In the genomic region with DNA sequence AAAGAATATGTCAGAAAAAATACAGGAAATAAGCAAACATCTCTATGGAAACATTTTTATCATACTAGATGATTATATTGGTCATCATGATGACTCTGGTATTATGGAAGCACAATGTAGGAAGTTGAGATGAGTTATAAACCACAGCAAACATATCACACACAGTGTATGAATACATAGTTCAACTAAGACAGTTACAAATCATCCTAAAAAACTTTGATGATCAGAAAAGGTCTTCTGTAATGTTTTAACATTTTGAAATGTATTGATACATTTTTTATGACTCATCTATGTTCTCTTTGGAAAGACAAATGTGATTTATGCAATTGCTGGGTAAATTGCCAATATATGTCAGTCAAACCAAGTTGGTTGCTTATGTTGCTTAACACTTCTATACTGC, we compare ENCODE assay signal across 24 cellular contexts. TPM values are rescaled to one million over a fixed set of nuclear protein-coding genes. Genes with fewer than 3 reads are reported as not detected.
A peak's percentile ranks its signal among the peaks of the same experiment; 100 is the strongest.
DNase-seq lines count a peak whose midpoint lies in the region; ATAC-seq and TF ChIP-seq lines count a peak whose summit lies in the region.
"Had no signal": no experiment of that assay in that cellular context is flagged by ENCODE, and none has a peak within 500 bp of the region (broad histone marks: within the 10 kb centered on the region; RNA-seq: fewer than 3 reads in every experiment).

No MANE protein-coding gene starts in this region.

- intact Hi-C loops in MCF 10A (cut with micrococcal nuclease) = no loop called here
- intact Hi-C loops in breast epithelium (cut with DNase I; ENCODE audit: low total_unique reads) = no loop called here
- intact Hi-C loops in head of caudate nucleus (cut with DNase I) = no loop called here

- H3K4me3 Mint-ChIP-seq in MCF 10A (ENCODE audit: unreplicated experiment) = peak overlapping the region; percentile 5
- H3K4me3 Mint-ChIP-seq in activated CD8-positive, alpha-beta T cell treated with anti-CD3 and anti-CD28 coated beads, Interleukin-2, amount 10 ng/mL, durations not matched to agents 7 days and 5 days = no peak overlapping the region
- no peak overlapping the region for H3K4me3 Mint-ChIP-seq in activated naive CD4-positive, alpha-beta T cell treated with anti-CD3 and anti-CD28 coated beads, Interleukin-2, amount 10 ng/mL, durations not matched to agents 7 days and 5 days
- H3K4me3 Mint-ChIP-seq: CD4-positive, CD25-positive, alpha-beta regulatory T cell; stimulated activated effector memory CD8-positive, alpha-beta T cell treated with anti-CD3 and anti-CD28 coated beads, Interleukin-12 subunit alpha, Interleukin-12 subunit beta, amount 100 ng/mL, for 72 hours; T-helper 2 cell treated with Interferon-gamma antibody and Interleukin-4, amounts not matched to agents 5 μg/mL and 100 μg/mL, for 36 hours had no signal

- CTCF ChIA-PET in MCF 10A (lab: Yijun Ruan, JAX) = no interaction called here
- CTCF ChIA-PET in activated CD8-positive, alpha-beta T cell treated with anti-CD3 and anti-CD28 coated beads, Interleukin-2, amount 10 ng/mL, durations not matched to agents 7 days and 5 days (lab: Charles Lee) = no interaction called here
- CTCF ChIA-PET in activated naive CD4-positive, alpha-beta T cell treated with anti-CD3 and anti-CD28 coated beads, Interleukin-2, amount 10 ng/mL, durations not matched to agents 7 days and 5 days (lab: Charles Lee) = no interaction called here

- no peak overlapping the region for H3K9ac ChIP-seq in adipocyte (ENCODE audit: low read length)

- H3K36me3 ChIP-seq in breast epithelium (no peaks in the 10 kb centered on the region), adipocyte (ENCODE audit: control insufficient read depth, insufficient read depth, low read length, severe bottlenecking) (no peaks in the 10 kb centered on the region)
- H3K36me3 ChIP-seq: adrenal gland, left ventricle myocardium inferior, right atrium auricular region, thyroid gland had no signal

- BruUV-seq in MCF 10A (replicated peaks; lab: Mats Ljungman, UMichigan) = no TSS peak

- H3K27ac ChIP-seq in breast epithelium = no peak overlapping the region
- H3K27ac ChIP-seq: adrenal gland, HL-60, left ventricle myocardium inferior, right atrium auricular region, thyroid gland had no signal

- POLR2A ChIA-PET in MCF 10A (lab: Yijun Ruan, JAX) = interaction anchor here (1.5 kb wide), 1 partner anchor 75 kb away, joined by 5 read pairs; no protein-coding TSS in a partner anchor
- POLR2A ChIA-PET in activated CD8-positive, alpha-beta T cell treated with anti-CD3 and anti-CD28 coated beads, Interleukin-2, amount 10 ng/mL, durations not matched to agents 7 days and 5 days (lab: Charles Lee) = no interaction called here

- H3K36me3 Mint-ChIP-seq in MCF 10A (ENCODE audit: insufficient read depth, unreplicated experiment) = no peaks in the 10 kb centered on the region
- H3K36me3 Mint-ChIP-seq in activated CD8-positive, alpha-beta T cell treated with anti-CD3 and anti-CD28 coated beads, Interleukin-2, amount 10 ng/mL, durations not matched to agents 7 days and 5 days (ENCODE audit: low read depth) = no peaks in the 10 kb centered on the region
- no peaks in the 10 kb centered on the region for H3K36me3 Mint-ChIP-seq in activated naive CD4-positive, alpha-beta T cell treated with anti-CD3 and anti-CD28 coated beads, Interleukin-2, amount 10 ng/mL, durations not matched to agents 7 days and 5 days
- H3K36me3 Mint-ChIP-seq: CD4-positive, CD25-positive, alpha-beta regulatory T cell; stimulated activated effector memory CD8-positive, alpha-beta T cell treated with anti-CD3 and anti-CD28 coated beads, Interleukin-12 subunit alpha, Interleukin-12 subunit beta, amount 100 ng/mL, for 72 hours had no signal

- DNase-seq in MCF 10A (ENCODE audit: unreplicated experiment) (peak; percentile 58), breast epithelium (ENCODE audit: low spot score in 2 of 2) (no peak), adipocyte (ENCODE audit: low read depth) (peak; percentile 54), fibroblast of the aortic adventitia (ENCODE audit: low read depth) (peak; percentile 30), head of caudate nucleus (no peak)
- no peak for DNase-seq in activated CD8-positive, alpha-beta T cell treated with anti-CD3 and anti-CD28 coated beads, Interleukin-2, amount 10 ng/mL, durations not matched to agents 7 days and 5 days
- DNase-seq in activated naive CD4-positive, alpha-beta T cell treated with anti-CD3 and anti-CD28 coated beads, Interleukin-2, amount 10 ng/mL, durations not matched to agents 7 days and 5 days = no peak
- DNase-seq: adrenal gland; CD4-positive, CD25-positive, alpha-beta regulatory T cell; effector memory CD4-positive, alpha-beta T cell; left ventricle myocardium inferior; NCI-H1092; NCI-H524 treated with DMSO at 0.1 percent for 48 hours; stimulated activated CD4-positive, alpha-beta T cell treated with anti-CD3 and anti-CD28 coated beads, Interleukin-15, amount 100 ng/mL, for 24 hours; thyroid gland had no signal

- H3K27me3 ChIP-seq in breast epithelium (no peaks in the 10 kb centered on the region), adipocyte (replicated peaks; ENCODE audit: control insufficient read depth, insufficient read depth, low read length) (no peaks in the 10 kb centered on the region)
- H3K27me3 ChIP-seq: right atrium auricular region, thyroid gland had no signal

- TF ChIP-seq CTCF in MCF 10A (IDR thresholded peaks at IDR 0.05; ENCODE audit: unreplicated experiment) = no peak
- TF ChIP-seq CTCF in breast epithelium (IDR thresholded peaks at IDR 0.05) = no peak
- TF ChIP-seq CTCF in fibroblast of the aortic adventitia (IDR thresholded peaks at IDR 0.05; ENCODE audit: insufficient read depth, low read length) = no peak

- H3K4me3 ChIP-seq in breast epithelium (no peak overlapping the region), adipocyte (ENCODE audit: low read length) (no peak overlapping the region), fibroblast of the aortic adventitia (ENCODE audit: low read depth, low read length) (no peak overlapping the region)
- H3K4me3 ChIP-seq: adrenal gland, left ventricle myocardium inferior, right atrium auricular region, thyroid gland had no signal

- H3K4me1 ChIP-seq in breast epithelium (no peaks in the 10 kb centered on the region), adipocyte (ENCODE audit: control insufficient read depth, insufficient read depth, low read length) (peaks cover 13% of the 10 kb centered on the region)
- H3K4me1 ChIP-seq: thyroid gland had no signal

- TF ChIP-seq POLR2A in breast epithelium (IDR thresholded peaks at IDR 0.05) = no peak

- H3K27me3 Mint-ChIP-seq in MCF 10A (ENCODE audit: insufficient read depth, unreplicated experiment) = no peaks in the 10 kb centered on the region
- peaks cover 17% of the 10 kb centered on the region for H3K27me3 Mint-ChIP-seq in activated CD8-positive, alpha-beta T cell treated with anti-CD3 and anti-CD28 coated beads, Interleukin-2, amount 10 ng/mL, durations not matched to agents 7 days and 5 days (ENCODE audit: low read depth)
- peaks cover 22% of the 10 kb centered on the region for H3K27me3 Mint-ChIP-seq in activated naive CD4-positive, alpha-beta T cell treated with anti-CD3 and anti-CD28 coated beads, Interleukin-2, amount 10 ng/mL, durations not matched to agents 7 days and 5 days

- H3K9me3 Mint-ChIP-seq in MCF 10A (ENCODE audit: unreplicated experiment) = no peaks in the 10 kb centered on the region
- H3K9me3 Mint-ChIP-seq in activated CD8-positive, alpha-beta T cell treated with anti-CD3 and anti-CD28 coated beads, Interleukin-2, amount 10 ng/mL, durations not matched to agents 7 days and 5 days (ENCODE audit: insufficient read depth) = no peaks in the 10 kb centered on the region
- no peaks in the 10 kb centered on the region for H3K9me3 Mint-ChIP-seq in activated naive CD4-positive, alpha-beta T cell treated with anti-CD3 and anti-CD28 coated beads, Interleukin-2, amount 10 ng/mL, durations not matched to agents 7 days and 5 days
- H3K9me3 Mint-ChIP-seq: CD4-positive, CD25-positive, alpha-beta regulatory T cell; T-helper 2 cell treated with Interferon-gamma antibody and Interleukin-4, amounts not matched to agents 5 μg/mL and 100 μg/mL, for 36 hours had no signal

- no peaks in the 10 kb centered on the region for H3K9me3 ChIP-seq in breast epithelium
- H3K9me3 ChIP-seq in adipocyte (ENCODE audit: control insufficient read depth, low read length) = no peaks in the 10 kb centered on the region
- H3K9me3 ChIP-seq: adrenal gland, thyroid gland had no signal

- H3K27ac Mint-ChIP-seq in MCF 10A (ENCODE audit: low read depth, unreplicated experiment) = peak overlapping the region; percentile 28
- no peak overlapping the region for H3K27ac Mint-ChIP-seq in activated CD8-positive, alpha-beta T cell treated with anti-CD3 and anti-CD28 coated beads, Interleukin-2, amount 10 ng/mL, durations not matched to agents 7 days and 5 days
- no peak overlapping the region for H3K27ac Mint-ChIP-seq in activated naive CD4-positive, alpha-beta T cell treated with anti-CD3 and anti-CD28 coated beads, Interleukin-2, amount 10 ng/mL, durations not matched to agents 7 days and 5 days
- H3K27ac Mint-ChIP-seq: CD4-positive, CD25-positive, alpha-beta regulatory T cell; stimulated activated effector memory CD8-positive, alpha-beta T cell treated with anti-CD3 and anti-CD28 coated beads, Interleukin-12 subunit alpha, Interleukin-12 subunit beta, amount 100 ng/mL, for 72 hours; T-helper 2 cell treated with Interferon-gamma antibody and Interleukin-4, amounts not matched to agents 5 μg/mL and 100 μg/mL, for 36 hours had no signal

- H3K4me1 Mint-ChIP-seq in MCF 10A (ENCODE audit: insufficient read depth, unreplicated experiment) = peaks cover 37% of the 10 kb centered on the region
- peaks cover 6% of the 10 kb centered on the region for H3K4me1 Mint-ChIP-seq in activated CD8-positive, alpha-beta T cell treated with anti-CD3 and anti-CD28 coated beads, Interleukin-2, amount 10 ng/mL, durations not matched to agents 7 days and 5 days (ENCODE audit: low read depth)
- H3K4me1 Mint-ChIP-seq in activated naive CD4-positive, alpha-beta T cell treated with anti-CD3 and anti-CD28 coated beads, Interleukin-2, amount 10 ng/mL, durations not matched to agents 7 days and 5 days = peaks cover 6% of the 10 kb centered on the region

- no peak for ATAC-seq in activated CD8-positive, alpha-beta T cell treated with anti-CD3 and anti-CD28 coated beads, Interleukin-2, amount 10 ng/mL, durations not matched to agents 7 days and 5 days
- ATAC-seq in GM21528 (IDR thresholded peaks at IDR 0.05; ENCODE audit: low FRiP score, unreplicated experiment) = no peak
- ATAC-seq: stimulated activated effector memory CD8-positive, alpha-beta T cell treated with anti-CD3 and anti-CD28 coated beads, Interleukin-12 subunit alpha, Interleukin-12 subunit beta, amount 100 ng/mL, for 72 hours had no signal

RNA-seq across cellular contexts. Expression of gene CXCL3, which starts 4.8 kb away (rescaled TPM):
- total RNA-seq in MCF 10A (2022) (9.2 and 9.8 TPM in 2 replicates), breast epithelium (1 to 10 TPM in 2 of 3 donors, under 1 TPM in 1; 0.64 to 5.6 (median 1.3) TPM), fibroblast of the aortic adventitia (ENCODE audit: low replicate concordance) (0.09 TPM in 1 of 2 replicates, not detected in the other)
- total RNA-seq in activated CD8-positive, alpha-beta T cell treated with anti-CD3 and anti-CD28 coated beads, Interleukin-2, amount 10 ng/mL, durations not matched to agents 7 days and 5 days = not detected
- total RNA-seq: CD4-positive, CD25-positive, alpha-beta regulatory T cell; OCI-LY7 had no signal

RNA-seq across cellular contexts. Expression of gene CXCL5, which starts 35.2 kb away (rescaled TPM):
- 0.51 and 0.54 TPM in 2 replicates for total RNA-seq in MCF 10A (2022)
- total RNA-seq in breast epithelium = under 1 TPM in 1 of 3 donors, not detected in 2; 0.15 TPM
- 0.36 and 2.2 TPM in 2 replicates for total RNA-seq in fibroblast of the aortic adventitia (ENCODE audit: low replicate concordance)
- not detected for total RNA-seq in activated CD8-positive, alpha-beta T cell treated with anti-CD3 and anti-CD28 coated beads, Interleukin-2, amount 10 ng/mL, durations not matched to agents 7 days and 5 days
- total RNA-seq: A673, cerebellum, left ventricle myocardium inferior, OCI-LY7, right atrium auricular region, SK-MEL-5, thyroid gland had no signal

RNA-seq across cellular contexts. Expression of gene PPBP, which starts 45.7 kb away (rescaled TPM):
- total RNA-seq in MCF 10A (2022) = not detected in 2 replicates
- total RNA-seq in breast epithelium = 1 to 10 TPM; 1.3 to 2.0 (median 1.3) TPM
- not detected in 2 replicates for total RNA-seq in fibroblast of the aortic adventitia (ENCODE audit: low replicate concordance)
- not detected for total RNA-seq in activated CD8-positive, alpha-beta T cell treated with anti-CD3 and anti-CD28 coated beads, Interleukin-2, amount 10 ng/mL, durations not matched to agents 7 days and 5 days
- total RNA-seq: A673, OCI-LY7, SK-MEL-5 had no signal

RNA-seq across cellular contexts. Expression of gene PF4, which starts 51.9 kb away (rescaled TPM):
- total RNA-seq in MCF 10A (2022) (not detected in 2 replicates), breast epithelium (not detected), fibroblast of the aortic adventitia (ENCODE audit: low replicate concordance) (not detected in 2 replicates)
- not detected for total RNA-seq in activated CD8-positive, alpha-beta T cell treated with anti-CD3 and anti-CD28 coated beads, Interleukin-2, amount 10 ng/mL, durations not matched to agents 7 days and 5 days
- total RNA-seq: A673, OCI-LY7, thyroid gland had no signal

Comparison
In these comparisons a context has a peak if more than half of its experiments do, and no peak if none do; other contexts are left out.
1. DNase-seq: peak in MCF 10A (single experiment), adipocyte (single experiment) and fibroblast of the aortic adventitia (single experiment); none in breast epithelium (0 of 2), head of caudate nucleus (0 of 42), activated CD8-positive, alpha-beta T cell treated with anti-CD3 and anti-CD28 coated beads, Interleukin-2, amount 10 ng/mL, durations not matched to agents 7 days and 5 days (single experiment) and activated naive CD4-positive, alpha-beta T cell treated with anti-CD3 and anti-CD28 coated beads, Interleukin-2, amount 10 ng/mL, durations not matched to agents 7 days and 5 days (single experiment).